ENCODE assay signal across 24 cellular contexts in genomic region chr1:115632251-115633026, GRCh38. TPM values are rescaled to one million over a fixed set of nuclear protein-coding genes. Genes with fewer than 3 reads are reported as not detected.
A peak's percentile ranks its signal among the peaks of the same experiment; 100 is the strongest.
DNase-seq lines count a peak whose midpoint lies in the region; ATAC-seq, FAIRE-seq and TF ChIP-seq lines count a peak whose summit lies in the region.
"Had no signal": no experiment of that assay in that cellular context is flagged by ENCODE, and none has a peak within 500 bp of the region (broad histone marks: within the 10 kb centered on the region; RNA-seq: fewer than 3 reads in every experiment).

No MANE protein-coding gene starts in this region.

- H3K27me3 ChIP-seq in HUES48 (ENCODE audit: control insufficient read depth, insufficient read depth, low read length) (no peaks in the 10 kb centered on the region), K562 (ENCODE audit: control insufficient read depth in 2 of 2, insufficient read depth in 2 of 2, low read length in 2 of 2) (peaks cover 0 to 9% of the 10 kb centered on the region in 2 experiments; a peak in 4 of 5 replicates), esophagus muscularis mucosa (no peaks in the 10 kb centered on the region), mesendoderm (ENCODE audit: insufficient read depth, low read length, poor library complexity) (no peaks in the 10 kb centered on the region), sigmoid colon (no peaks in the 10 kb centered on the region)
- H3K27me3 ChIP-seq: BE2C had no signal

- TF ChIP-seq CTCF in K562 (IDR thresholded peaks at IDR 0.05 in 2 of 3, conservative IDR thresholded peaks at IDR 0.05 in 1 of 3; ENCODE audit: insufficient read depth in 2 of 3, low read depth in 1 of 3, low read length in 3 of 3) (no peak), esophagus muscularis mucosa (IDR thresholded peaks at IDR 0.05) (no peak), type B pancreatic cell (conservative IDR thresholded peaks at IDR 0.05) (no peak), sigmoid colon (IDR thresholded peaks at IDR 0.05) (no peak)

- peak overlapping the region; percentile 26 for H3K56ac ChIP-seq in mesendoderm (ENCODE audit: low read length)

- 1% methylated on average over 4 of the region's 4 CpGs for WGBS in K562 (ENCODE audit: insufficient coverage, low coverage, missing lambda C conversion rate)
- WGBS in esophagus muscularis mucosa, result 75% methylated on average over 4 of the region's 4 CpGs
- no CpG with 5 or more reads among the region's 4 CpGs for WGBS in mesendoderm (ENCODE audit: extremely low coverage, insufficient coverage, low lambda C conversion rate)
- WGBS in sigmoid colon, 2 donors, result 84 to 93% methylated on average over 4 of the region's 4 CpGs

- H3K36me3 ChIP-seq in HUES48 (ENCODE audit: control insufficient read depth, insufficient read depth, low read length) (no peaks in the 10 kb centered on the region), K562 (ENCODE audit: control insufficient read depth, insufficient read depth, low read length) (no peaks in the 10 kb centered on the region), esophagus muscularis mucosa (no peaks in the 10 kb centered on the region), mesendoderm (ENCODE audit: control insufficient read depth, insufficient read depth, low read length) (no peaks in the 10 kb centered on the region), sigmoid colon (no peaks in the 10 kb centered on the region)
- H3K36me3 ChIP-seq: BE2C had no signal

- H3K4me2 ChIP-seq in K562 (ENCODE audit: insufficient read depth, low read length) (no peak overlapping the region), mesendoderm (ENCODE audit: low read length) (no peak overlapping the region)

- H3K27ac Mint-ChIP-seq in type B pancreatic cell, result no peak overlapping the region
- H3K27ac Mint-ChIP-seq: CD4-positive, CD25-positive, alpha-beta regulatory T cell; CD8-positive, alpha-beta memory T cell; IgD-negative memory B cell had no signal

- H3K9me3 ChIP-seq in HUES48 (ENCODE audit: control insufficient read depth, insufficient read depth, low read length) (no peaks in the 10 kb centered on the region; the same call in 1 of the 2 replicates), K562 (replicated peaks; ENCODE audit: control insufficient read depth, insufficient read depth, low read depth, low read length) (0 out of 2 replicates have a peak, but pooled peaks cover 1% of the 10 kb centered on the region), esophagus muscularis mucosa (peaks cover 0 to 12% (median 9%) of the 10 kb centered on the region in 4 donors), sigmoid colon (peaks cover 0 to 6% (median 0%) of the 10 kb centered on the region in 4 donors)
- H3K9me3 ChIP-seq: BE2C had no signal

- H3K23ac ChIP-seq in mesendoderm (ENCODE audit: low read length), result no peak overlapping the region

- H3K4me3 Mint-ChIP-seq in type B pancreatic cell, result no peak overlapping the region
- H3K4me3 Mint-ChIP-seq: CD4-positive, CD25-positive, alpha-beta regulatory T cell; CD8-positive, alpha-beta memory T cell; IgD-negative memory B cell had no signal

- CTCF ChIA-PET in K562 (lab: Yijun Ruan, JAX; ENCODE audit: low intra/inter-chr PET ratio), result no interaction called here

- H3K4me3 ChIP-seq in HUES48 (ENCODE audit: low read depth, low read length), result peak overlapping the region; percentile 20; the same call in 1 of the 2 replicates
- no peak overlapping the region for H3K4me3 ChIP-seq in K562
- H3K4me3 ChIP-seq in esophagus muscularis mucosa, result no peak overlapping the region
- H3K4me3 ChIP-seq in mesendoderm (ENCODE audit: low read length), result no peak overlapping the region
- no peak overlapping the region for H3K4me3 ChIP-seq in sigmoid colon
- H3K4me3 ChIP-seq: GM12878 had no signal

- no TSS peak for BruUV-seq in K562 (replicated peaks; lab: Mats Ljungman, UMichigan)

- H3K9me3 Mint-ChIP-seq in type B pancreatic cell, result peaks cover 9% of the 10 kb centered on the region

- peak overlapping the region; percentile 61 for H2BK15ac ChIP-seq in mesendoderm (replicated peaks; ENCODE audit: low read depth)

- POLR2A ChIA-PET in K562 (lab: Yijun Ruan, JAX), result interaction anchor here (0.9 kb wide), 1 partner anchor 12 kb away, joined by 3 read pairs; no protein-coding TSS in a partner anchor

- H4K20me1 ChIP-seq in K562 (replicated peaks; ENCODE audit: control insufficient read depth, insufficient read depth, low read length), result no peaks in the 10 kb centered on the region

- H3K18ac ChIP-seq in mesendoderm (ENCODE audit: low read length), result peak overlapping the region; percentile 64

- in situ Hi-C loops in K562 (cut with MboI), result no loop called here

- H3K27ac ChIP-seq in HUES48 (ENCODE audit: low read depth, low read length), result peak overlapping the region; percentile 84
- no peak overlapping the region for H3K27ac ChIP-seq in K562 (ENCODE audit: extremely low read depth, low read depth, low read length)
- no peak overlapping the region for H3K27ac ChIP-seq in esophagus muscularis mucosa (replicated peaks in 1 of 4)
- H3K27ac ChIP-seq in mesendoderm (ENCODE audit: low read depth, low read length), result peak overlapping the region; percentile 66
- no peak overlapping the region for H3K27ac ChIP-seq in sigmoid colon

- H3K4me1 ChIP-seq in HUES48 (ENCODE audit: control insufficient read depth, insufficient read depth, low read length) (peaks cover 25% of the 10 kb centered on the region), K562 (replicated peaks in 1 of 2; ENCODE audit: control insufficient read depth in 2 of 2, insufficient read depth in 2 of 2, low read length in 2 of 2) (no peaks in the 10 kb centered on the region), esophagus muscularis mucosa (no peaks in the 10 kb centered on the region), mesendoderm (ENCODE audit: control insufficient read depth, low read depth, low read length) (peaks cover 16% of the 10 kb centered on the region), sigmoid colon (peaks cover 0 to 6% (median 0%) of the 10 kb centered on the region in 4 donors)
- H3K4me1 ChIP-seq: BE2C had no signal

- no peaks in the 10 kb centered on the region for H3K36me3 Mint-ChIP-seq in type B pancreatic cell
- H3K36me3 Mint-ChIP-seq: CD4-positive, CD25-positive, alpha-beta regulatory T cell; IgD-negative memory B cell had no signal

- no peak for TF ChIP-seq POLR2A in K562 (conservative IDR thresholded peaks at IDR 0.05)
- no peak for TF ChIP-seq POLR2A in esophagus muscularis mucosa (IDR thresholded peaks at IDR 0.05; ENCODE audit: low read depth)
- no peak for TF ChIP-seq POLR2A in sigmoid colon (IDR thresholded peaks at IDR 0.05)

- peaks cover 5% of the 10 kb centered on the region for H3K27me3 Mint-ChIP-seq in type B pancreatic cell

- H3K9ac ChIP-seq in HUES48 (ENCODE audit: low read depth, low read length) (no peak overlapping the region), K562 (ENCODE audit: insufficient read depth in 1 of 2, low read depth in 2 of 2, low read length in 2 of 2) (no peak overlapping the region), mesendoderm (ENCODE audit: low read length) (no peak overlapping the region)

- H3K4me1 Mint-ChIP-seq in type B pancreatic cell (ENCODE audit: unreplicated experiment), result no peaks in the 10 kb centered on the region
- H3K4me1 Mint-ChIP-seq: CD4-positive, CD25-positive, alpha-beta regulatory T cell; CD8-positive, alpha-beta memory T cell; IgD-negative memory B cell had no signal

- H2BK120ac ChIP-seq in mesendoderm (ENCODE audit: low read depth, low read length), result peak overlapping the region; percentile 82

- no peak for FAIRE-seq in K562 (lab: Jason Lieb, UNC)
- FAIRE-seq: A204.1, GM12878, H54, HepG2 had no signal

- no peak overlapping the region for H4K8ac ChIP-seq in mesendoderm (ENCODE audit: low read depth, low read length)

- H3K79me2 ChIP-seq in K562 (ENCODE audit: control insufficient read depth, insufficient read depth, low read length) (no peaks in the 10 kb centered on the region), mesendoderm (ENCODE audit: control insufficient read depth, insufficient read depth, low read length) (no peaks in the 10 kb centered on the region)

- no peak for DNase-seq in K562 (ENCODE audit: extremely low read depth in 1 of 4, low spot score in 3 of 4)
- DNase-seq in esophagus muscularis mucosa (ENCODE audit: extremely low spot score), result peak; percentile 70
- DNase-seq in mesendoderm, result peak; percentile 82
- no peak for DNase-seq in type B pancreatic cell (ENCODE audit: extremely low spot score, unreplicated experiment)
- DNase-seq in sigmoid colon, result no peak
- DNase-seq in NCI-H526 (lab: John Stamatoyannopoulos, UW), result no peak
- DNase-seq: ACHN; BE2C; C1 segment of cervical spinal cord; CD4-positive, CD25-positive, alpha-beta regulatory T cell; CD8-positive, alpha-beta memory T cell; COR-L47; DMS 273 treated with DMSO at 0.1 percent for 48 hours; DMS53; DND-41; EL; KG1 had no signal

- H3K79me1 ChIP-seq in mesendoderm (ENCODE audit: low read length), result no peaks in the 10 kb centered on the region

- H2AFZ ChIP-seq in K562 (ENCODE audit: low read depth, low read length), result no peak overlapping the region

- H2BK5ac ChIP-seq in mesendoderm (ENCODE audit: low read length), result peak overlapping the region; percentile 3

- intact Hi-C loops in K562 (cut with micrococcal nuclease), result no loop called here
- intact Hi-C loops in esophagus muscularis mucosa (cut with DNase I), result no loop called here
- intact Hi-C loops in sigmoid colon (cut with DNase I), result no loop called here

- TF ChIP-seq EP300 in K562 (IDR thresholded peaks at IDR 0.05; ENCODE audit: low read length), result no peak
- no peak for TF ChIP-seq EP300 in esophagus muscularis mucosa (IDR thresholded peaks at IDR 0.05)
- TF ChIP-seq EP300 in sigmoid colon (IDR thresholded peaks at IDR 0.05), result no peak

- peak overlapping the region; percentile 64 for H4K5ac ChIP-seq in mesendoderm (ENCODE audit: low read length)

- H3K9me1 ChIP-seq in K562 (ENCODE audit: control insufficient read depth, insufficient read depth, low read length), result no peaks in the 10 kb centered on the region

- no peak for TF ChIP-seq RAD21 in K562 (CRISPR knock-in tag; conservative IDR thresholded peaks at IDR 0.05 in 1 of 2, IDR thresholded peaks at IDR 0.05 in 1 of 2)

- no peak overlapping the region for H2AK5ac ChIP-seq in mesendoderm (ENCODE audit: low read length)

- ATAC-seq in K562 (no peak), HG03095 (IDR thresholded peaks at IDR 0.05; ENCODE audit: unreplicated experiment) (no peak)
- ATAC-seq: GM12878, HepG2 had no signal

- peak overlapping the region; percentile 28 for H3K4ac ChIP-seq in mesendoderm (ENCODE audit: low read depth, low read length)

RNA-seq across cellular contexts. Expression of gene VANGL1, which starts 9.3 kb away (rescaled TPM):
- total RNA-seq in K562 (2011; cell fraction: chromatin; rRNA removed; ENCODE audit: low replicate concordance), result 20.7 and 22.7 TPM in 2 replicates
- total RNA-seq in K562 (2011; cell fraction: nucleolus; rRNA removed), result 13.6 and 15.0 TPM in 2 replicates
- 17.8 and 20.5 TPM in 2 replicates for total RNA-seq in K562 (2011; cell fraction: nucleoplasm; rRNA removed)
- total RNA-seq in K562 (2014; rRNA removed) (5.9 and 9.2 TPM in 2 replicates), K562 (2014; rRNA removed; fragmentation: Illumina TruSeq; extraction: Trizol) (9.3 and 10.4 TPM in 2 replicates), K562 (2015; rRNA removed; fragmentation: Illumina TruSeq; extraction: Trizol) (9.4 and 10.3 TPM in 2 replicates), K562 (2021) (12.7 and 12.9 TPM in 2 replicates), esophagus muscularis mucosa (10 to 100 TPM in 1 of 4 donors, 1 to 10 TPM in 3; 6.3 to 11.7 (median 8.1) TPM), type B pancreatic cell (ENCODE audit: low replicate concordance) (15.3 and 25.6 TPM in 2 replicates), sigmoid colon (10 to 100 TPM in 1 of 4 donors, 1 to 10 TPM in 3; 7.1 to 14.7 (median 8.1) TPM)
- polyA plus RNA-seq in K562 (2011; rRNA removed) (8.6 and 9.6 TPM in 2 replicates), K562 (2014; fragmentation: Illumina TruSeq; extraction: Trizol) (11.1 and 12.8 TPM in 2 replicates), K562 (2014; fragmentation: Nextera tagmentation; extraction: Ambion mirVana) (1 to 10 TPM in 1 of 2 experiments, under 1 TPM in 1; 0.90 to 1.2 TPM), K562 (2014; rRNA removed) (6.0 and 10.2 TPM in 2 replicates), sigmoid colon (1 to 10 TPM; 1.2 to 5.0 (median 2.5) TPM)
- 10.2 and 10.6 TPM in 2 replicates for polyA plus RNA-seq in K562 (2011; cell fraction: cytosol; rRNA removed)
- polyA plus RNA-seq in K562 (2011; cell fraction: nucleus; rRNA removed), result 8.4 and 10.9 TPM in 2 replicates
- 8.2 and 9.1 TPM in 2 replicates for polyA plus RNA-seq in K562 (2012)
- polyA minus RNA-seq in K562 (2011; rRNA and poly(A)+ RNA removed), result 10.1 and 10.6 TPM in 2 replicates
- 4.4 and 7.1 TPM in 2 replicates for polyA minus RNA-seq in K562 (2011; cell fraction: cytosol; rRNA and poly(A)+ RNA removed)
- polyA minus RNA-seq in K562 (2011; cell fraction: nucleus; rRNA and poly(A)+ RNA removed), result 4.0 and 9.1 TPM in 2 replicates
- polyA plus RNA-seq in mesendoderm (2013, experiment 1 of 2), result 71.3 TPM
- polyA plus RNA-seq in mesendoderm (2013, experiment 2 of 2), result 69.6 TPM

Comparison
In these comparisons a context has a peak if more than half of its experiments do, and no peak if none do; other contexts are left out.
1. H3K27ac ChIP-seq: peak in HUES48 (single experiment) and mesendoderm (single experiment); none in K562 (single experiment), esophagus muscularis mucosa (0 of 4) and sigmoid colon (0 of 4).
2. DNase-seq: peak in esophagus muscularis mucosa (single experiment) and mesendoderm (single experiment); none in K562 (0 of 4), type B pancreatic cell (single experiment), sigmoid colon (single experiment) and NCI-H526 (0 of 2).